In genomic region chr3:123067689-123068226, GRCh38 we compare ENCODE assay signal across 8 cellular contexts. TPM values are rescaled to one million over a fixed set of nuclear protein-coding genes. Genes with fewer than 3 reads are reported as not detected.
DNase-seq lines count a peak whose midpoint lies in the region; ATAC-seq and TF ChIP-seq lines count a peak whose summit lies in the region.

No MANE protein-coding gene starts in this region.

- no peak overlapping the region for H2BK12ac ChIP-seq in H9 (ENCODE audit: insufficient read length, low read depth, low read length)

- H3K14ac ChIP-seq in H9 (ENCODE audit: insufficient read depth, low read length), result no peak overlapping the region; the same call in 1 of the 2 replicates

- no peak overlapping the region for H3K4ac ChIP-seq in H9 (ENCODE audit: low read depth, low read length)

- no peak overlapping the region for H2BK120ac ChIP-seq in H9 (ENCODE audit: low read depth, low read length, poor library complexity, severe bottlenecking)

- no peak overlapping the region for H3K56ac ChIP-seq in H9 (ENCODE audit: insufficient read length, low read depth, low read length)

- DNase-seq in H9 (no peak), PC-9 (no peak), endodermal cell (peak; percentile 71), neural crest cell (ENCODE audit: low read depth, low spot score) (no peak), iPS-NIHi11 (ENCODE audit: low spot score) (no peak)

- no peak overlapping the region for H2BK20ac ChIP-seq in H9 (ENCODE audit: low read depth, low read length, poor library complexity, severe bottlenecking)

- H3K36me3 Mint-ChIP-seq in H9 (ENCODE audit: insufficient read depth in 1 of 3, low read depth in 3 of 3) (no peaks in the 10 kb centered on the region; a peak in 1 of 7 replicates), endodermal cell (ENCODE audit: low read depth) (no peaks in the 10 kb centered on the region), neural crest cell (ENCODE audit: low read depth) (peaks cover 2% of the 10 kb centered on the region)

- H3K9me3 ChIP-seq in ES-I3 (ENCODE audit: control insufficient read depth, insufficient read depth, low read length), result no peaks in the 10 kb centered on the region
- no peaks in the 10 kb centered on the region for H3K9me3 ChIP-seq in H9 (ENCODE audit: control insufficient read depth, low read depth, low read length)
- H3K9me3 ChIP-seq in PC-9 (ENCODE audit: insufficient read depth, low read depth), result no peaks in the 10 kb centered on the region
- no peaks in the 10 kb centered on the region for H3K9me3 ChIP-seq in endodermal cell (ENCODE audit: control insufficient read depth, low read length)

- no peak overlapping the region for H2BK15ac ChIP-seq in H9 (ENCODE audit: low read depth, low read length)

- H3F3A ChIP-seq in PC-9 (ENCODE audit: insufficient read depth, low read depth), result peaks cover 4% of the 10 kb centered on the region; the same call in 1 of the 2 replicates

- H4K91ac ChIP-seq in H9 (ENCODE audit: insufficient read length, low read depth, low read length), result no peak overlapping the region

- BruUV-seq in PC-9 (replicated peaks; lab: Mats Ljungman, UMichigan), result TSS peak; percentile 58

- no peak overlapping the region for H3K18ac ChIP-seq in H9 (ENCODE audit: insufficient read length, low read depth, low read length)

- H4K5ac ChIP-seq in H9 (ENCODE audit: insufficient read length, low read depth, low read length), result no peak overlapping the region

- H3K4me1 ChIP-seq in ES-I3 (ENCODE audit: insufficient read depth, low read length) (no peaks in the 10 kb centered on the region; the same call in 1 of the 2 replicates), H9 (ENCODE audit: insufficient read depth, low read length) (peaks cover 7% of the 10 kb centered on the region; the same call in 1 of the 2 replicates), PC-9 (replicated peaks; ENCODE audit: insufficient read depth) (peaks cover 17% of the 10 kb centered on the region), endodermal cell (ENCODE audit: control insufficient read depth, insufficient read depth, low read length) (peaks cover 14% of the 10 kb centered on the region)

- WGBS in H9 (ENCODE audit: extremely low coverage, insufficient read length, low lambda C conversion rate), result no CpG with 5 or more reads among the region's 18 CpGs
- WGBS in endodermal cell (ENCODE audit: insufficient coverage in 1 of 2, insufficient read length in 1 of 2), 2 experiments, result 0 to 2% methylated on average over 11 to 16 of the region's 18 CpGs

- no peak overlapping the region for H2AK5ac ChIP-seq in H9 (ENCODE audit: insufficient read length, low read length)

- H3K23ac ChIP-seq in H9 (ENCODE audit: insufficient read length, low read depth, low read length), result no peak overlapping the region

- no peak overlapping the region for H3T11ph ChIP-seq in H9 (ENCODE audit: low read length)

- intact Hi-C loops in PC-9 (cut with micrococcal nuclease; ENCODE audit: unreplicated experiment), result loop anchor here (1.0 kb wide), 1 partner anchor 134 kb away; the partner anchor contains the start of gene SEC22A

- no peak overlapping the region for H4K8ac ChIP-seq in H9 (replicated peaks; ENCODE audit: insufficient read length, low read depth, low read length)

- peaks cover 18% of the 10 kb centered on the region for H3K23me2 ChIP-seq in H9 (ENCODE audit: insufficient read length, low read depth, low read length, poor library complexity, severe bottlenecking)

- H3K4me1 Mint-ChIP-seq in H9, result peaks cover 37 to 47% of the 10 kb centered on the region in 2 experiments
- H3K4me1 Mint-ChIP-seq in endodermal cell, result peaks cover 30% of the 10 kb centered on the region
- peaks cover 31% of the 10 kb centered on the region for H3K4me1 Mint-ChIP-seq in neural crest cell

- no peak overlapping the region for H2BK5ac ChIP-seq in H9 (ENCODE audit: insufficient read length, low read length)

- H3K27me3 Mint-ChIP-seq in H9 (ENCODE audit: low read depth), result peaks cover 35% of the 10 kb centered on the region
- H3K27me3 Mint-ChIP-seq in endodermal cell (ENCODE audit: insufficient read depth), result peaks cover 32% of the 10 kb centered on the region
- H3K27me3 Mint-ChIP-seq in neural crest cell (ENCODE audit: low read depth), result peaks cover 7% of the 10 kb centered on the region

- H3K36me3 ChIP-seq in ES-I3 (ENCODE audit: insufficient read depth, low read length), result no peaks in the 10 kb centered on the region
- no peaks in the 10 kb centered on the region for H3K36me3 ChIP-seq in PC-9 (ENCODE audit: low read depth)
- H3K36me3 ChIP-seq in endodermal cell (ENCODE audit: control insufficient read depth, insufficient read depth, low read length), result no peaks in the 10 kb centered on the region

- TF ChIP-seq CTCF in H9 (conservative IDR thresholded peaks at IDR 0.05) (no peak), PC-9 (conservative IDR thresholded peaks at IDR 0.05) (no peak), endodermal cell (conservative IDR thresholded peaks at IDR 0.05) (no peak), neural crest cell (conservative IDR thresholded peaks at IDR 0.05) (no peak)

- no peaks in the 10 kb centered on the region; the same call in 1 of the 2 replicates for H3K27me3 ChIP-seq in H9 (ENCODE audit: insufficient read depth, low read length)
- no peaks in the 10 kb centered on the region; the same call in 1 of the 2 replicates for H3K27me3 ChIP-seq in PC-9 (ENCODE audit: insufficient read depth, low read depth)
- no peaks in the 10 kb centered on the region for H3K27me3 ChIP-seq in endodermal cell (ENCODE audit: control insufficient read depth, insufficient read depth, low read length, poor library complexity, severe bottlenecking)

- H4K20me1 ChIP-seq in H9 (ENCODE audit: control insufficient read depth, insufficient read depth, insufficient read length), result no peaks in the 10 kb centered on the region
- peaks cover 7% of the 10 kb centered on the region; the same call in 1 of the 2 replicates for H4K20me1 ChIP-seq in PC-9 (ENCODE audit: insufficient read depth)

- peaks cover 7% of the 10 kb centered on the region for H3K79me1 ChIP-seq in H9 (ENCODE audit: insufficient read depth, low read depth, low read length, poor library complexity, severe bottlenecking)

- H3K4me3 Mint-ChIP-seq in H9 (peak overlapping the region; percentile 71 to 91), endodermal cell (peak overlapping the region; percentile 81), neural crest cell (peak overlapping the region; percentile 91)

- H3K79me2 ChIP-seq in H9 (ENCODE audit: insufficient read depth, low read length) (peaks cover 16% of the 10 kb centered on the region; the same call in 1 of the 2 replicates), PC-9 (ENCODE audit: low read depth) (peaks cover 53% of the 10 kb centered on the region)

- H3K9me3 Mint-ChIP-seq in H9 (peaks cover 6 to 9% of the 10 kb centered on the region in 2 experiments; a peak in 3 of 5 replicates), endodermal cell (no peaks in the 10 kb centered on the region), neural crest cell (peaks cover 2% of the 10 kb centered on the region)

- H2AFZ ChIP-seq in H9 (ENCODE audit: low read length) (no peak overlapping the region), PC-9 (peak overlapping the region; percentile 82)

- POLR2A ChIA-PET in PC-9 (lab: Charles Lee; ENCODE audit: unreplicated experiment), result interaction anchor here (0.6 kb wide), 1 partner anchor 70 kb away, joined by 3 read pairs; no protein-coding TSS in a partner anchor

- peak overlapping the region; percentile 79 for H3K4me3 ChIP-seq in PC-9
- H3K4me3 ChIP-seq in endodermal cell (ENCODE audit: low read length), result peak overlapping the region; percentile 94

- H3K27ac Mint-ChIP-seq in H9 (peak overlapping the region in 1 of 3 experiments; percentile 38; a peak in 1 of 7 replicates), endodermal cell (peak overlapping the region; percentile 42), neural crest cell (ENCODE audit: unreplicated experiment) (no peak overlapping the region)

- H3K9me2 ChIP-seq in PC-9 (ENCODE audit: insufficient read depth), result no peaks in the 10 kb centered on the region

- H3K27ac ChIP-seq in H9 (ENCODE audit: insufficient read length, low read depth, low read length), result no peak overlapping the region
- H3K27ac ChIP-seq in PC-9, result 0 out of 2 replicates have a peak overlapping the region, but pooled peaks have one; percentile 55
- no peak overlapping the region for H3K27ac ChIP-seq in endodermal cell (ENCODE audit: low read depth, low read length)

- H3K9ac ChIP-seq in ES-I3 (ENCODE audit: low read depth, low read length), result peak overlapping the region; percentile 54
- no peak overlapping the region for H3K9ac ChIP-seq in H9 (ENCODE audit: extremely low read depth, insufficient read length, low read length)
- peak overlapping the region; percentile 75 for H3K9ac ChIP-seq in endodermal cell (ENCODE audit: extremely low read depth, low read length, poor library complexity, severe bottlenecking)

- H3K4me2 ChIP-seq in H9 (ENCODE audit: insufficient read depth, insufficient read length, low read length) (peak overlapping the region; percentile 80), PC-9 (peak overlapping the region; percentile 89)

- ATAC-seq in HG02759 (IDR thresholded peaks at IDR 0.05; ENCODE audit: unreplicated experiment) (no peak), GM21390 (IDR thresholded peaks at IDR 0.05; ENCODE audit: unreplicated experiment) (no peak)

- CTCF ChIA-PET in PC-9 (lab: Charles Lee), result no interaction called here

RNA-seq across cellular contexts. Expression of gene PDIA5, which starts 0.9 kb away (rescaled TPM):
- 21.9 and 24.3 TPM in 2 replicates for total RNA-seq in H9 (2021)
- 31.7 and 32.1 TPM in 2 replicates for total RNA-seq in PC-9 (2021)
- 10 to 100 TPM; 57.5 to 68.3 TPM for total RNA-seq in endodermal cell
- 28.6 TPM for polyA plus RNA-seq in endodermal cell (2013, experiment 1 of 2)
- 31.1 TPM for polyA plus RNA-seq in endodermal cell (2013, experiment 2 of 2)
- total RNA-seq in neural crest cell, result 14.2 and 17.7 TPM in 2 replicates

RNA-seq across cellular contexts. Expression of gene SEMA5B, which starts 40.2 kb away (rescaled TPM):
- total RNA-seq in H9 (2021) (8.3 and 9.4 TPM in 2 replicates), PC-9 (2021) (not detected in 2 replicates), endodermal cell (10 to 100 TPM; 37.3 to 45.8 TPM), neural crest cell (48.8 and 57.3 TPM in 2 replicates)
- polyA plus RNA-seq in endodermal cell (2013, experiment 1 of 2), result 76.1 TPM
- polyA plus RNA-seq in endodermal cell (2013, experiment 2 of 2), result 68.4 TPM
